6 cellular contexts compared by ENCODE assay signal in the genomic region with DNA sequence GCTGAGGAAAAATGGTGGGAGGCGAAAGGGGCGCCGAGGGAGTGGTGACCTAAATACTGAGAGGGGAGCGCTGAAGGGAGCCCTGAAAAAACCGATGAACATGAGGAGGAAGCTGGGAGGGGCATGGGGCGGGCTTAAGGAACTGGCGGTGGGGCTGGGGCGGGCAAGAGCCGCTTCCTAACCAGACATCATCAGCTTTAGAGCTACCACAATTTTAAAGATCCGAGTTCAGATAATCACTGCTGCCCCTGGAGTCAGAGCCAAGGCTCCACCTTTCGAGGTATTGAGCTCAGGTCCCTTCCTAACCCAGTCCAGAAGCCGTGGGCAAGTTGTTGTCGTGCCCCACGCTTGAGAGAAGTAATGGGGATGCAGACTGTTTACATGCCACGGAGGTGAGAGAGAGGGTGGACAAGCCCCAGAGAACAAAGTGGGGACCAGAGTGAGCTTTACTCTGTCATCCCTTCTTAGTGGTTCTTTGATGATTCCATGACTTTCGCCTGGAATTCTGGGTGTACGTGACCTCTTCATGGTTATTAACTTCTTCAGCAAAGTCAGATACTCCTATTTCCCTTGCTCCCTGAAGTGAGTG. TPM values are rescaled to one million over a fixed set of nuclear protein-coding genes. Genes with fewer than 3 reads are reported as not detected.
DNase-seq lines count a peak whose midpoint lies in the region; ATAC-seq and TF ChIP-seq lines count a peak whose summit lies in the region.

No MANE protein-coding gene starts in this region.

- H3K27me3 ChIP-seq in psoas muscle (ENCODE audit: insufficient read depth in 3 of 3, low read length in 2 of 3), result no peaks in the 10 kb centered on the region

- no peaks in the 10 kb centered on the region for H3K9me3 ChIP-seq in psoas muscle

- 0 to 1% (median 1%) methylated on average over 17 of the region's 17 CpGs for WGBS in psoas muscle, 3 donors

- H3K27ac ChIP-seq in cingulate gyrus (ENCODE audit: low read depth, low read length) (peak overlapping the region; percentile 80), psoas muscle (peak overlapping the region; percentile 85)

- H3K4me1 ChIP-seq in psoas muscle, result peaks cover 35% of the 10 kb centered on the region

- no peak for TF ChIP-seq CTCF in psoas muscle (IDR thresholded peaks at IDR 0.05)

- DNase-seq in GM19238 (ENCODE audit: insufficient read length, low spot score) (peak; percentile 26), psoas muscle (no peak), iPS-NIHi7 (ENCODE audit: extremely low spot score) (no peak), HCEC 1CT (no peak)

- ATAC-seq in HG03439 (IDR thresholded peaks at IDR 0.05; ENCODE audit: unreplicated experiment) (peak; percentile 24), psoas muscle (peak; percentile 30 to 62 (median 42))

- H3K4me3 ChIP-seq in psoas muscle, result peak overlapping the region; percentile 84

- peaks cover 20 to 68% of the 10 kb centered on the region in 2 donors for H3K36me3 ChIP-seq in psoas muscle (ENCODE audit: insufficient read depth in 1 of 2, low read depth in 1 of 2)

- intact Hi-C loops in psoas muscle (cut with DNase I), result loop anchor here (5.0 to 10.0 kb wide), 2 partner anchors 109 to 143 kb away; a partner anchor contains a TSS

RNA-seq across cellular contexts. Expression of a gene that starts 0.4 kb away (rescaled TPM):
- 10 to 100 TPM; 12.6 to 27.2 (median 15.0) TPM for total RNA-seq in psoas muscle
- polyA plus RNA-seq in psoas muscle, result 10 to 100 TPM; 21.6 to 68.2 (median 24.3) TPM

RNA-seq across cellular contexts. Expression of a gene that starts 0.7 kb away (rescaled TPM):
- 10 to 100 TPM; 38.3 to 52.6 (median 43.0) TPM for total RNA-seq in psoas muscle
- 10 to 100 TPM; 72.6 to 98.0 (median 81.5) TPM for polyA plus RNA-seq in psoas muscle

RNA-seq across cellular contexts. Expression of a gene that starts 11.2 kb away (rescaled TPM):
- 10 to 100 TPM; 10.8 to 15.5 (median 12.6) TPM for total RNA-seq in psoas muscle
- 10 to 100 TPM; 10.5 to 23.8 (median 20.1) TPM for polyA plus RNA-seq in psoas muscle

RNA-seq across cellular contexts. Expression of a gene that starts 24.5 kb away (rescaled TPM):
- 1 to 10 TPM; 1.4 to 2.8 (median 1.8) TPM for total RNA-seq in psoas muscle
- 1 to 10 TPM in 2 of 3 donors, under 1 TPM in 1; 0.66 to 4.1 (median 1.1) TPM for polyA plus RNA-seq in psoas muscle
